Comparison of ENCODE assay signal across 23 cellular contexts in the genomic region with DNA sequence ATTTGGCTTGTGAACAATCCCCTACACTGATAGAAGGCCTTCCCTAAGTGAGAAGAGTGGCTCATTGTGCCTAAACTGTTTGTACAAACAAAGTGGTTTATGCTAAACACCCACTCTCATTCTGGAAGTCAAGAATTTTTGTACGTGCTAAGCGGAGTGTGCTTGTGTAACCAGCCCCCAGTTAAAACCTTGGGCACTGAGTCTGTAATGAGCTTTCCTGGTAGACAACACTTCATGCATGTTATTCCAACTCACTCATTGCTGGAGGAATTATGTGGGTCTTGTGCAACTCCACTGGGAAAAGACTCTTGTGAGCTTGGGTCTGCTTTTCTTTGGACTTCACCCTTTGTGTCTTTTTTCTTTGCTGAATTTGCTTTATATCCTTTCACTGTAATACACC.
"Had no signal": no experiment of that assay in that cellular context is flagged by ENCODE, and none has a peak within 500 bp of the region (broad histone marks: within the 10 kb centered on the region; RNA-seq: fewer than 3 reads in every experiment).

No MANE protein-coding gene starts in this region.

- FAIRE-seq: HepG2, RCC 7860 had no signal

- H3K36me3 ChIP-seq: SJSA1 had no signal

- H3K4me3 ChIP-seq: SJSA1, SK-N-MC had no signal

- DNase-seq: IMR-90, Karpas-422, KG1, MM.1S, NCI-H1092 treated with DMSO at 0.1 percent for 48 hours, NCI-H1436, NCI-H187, NCI-H2029, NCI-H2081 treated with DMSO at 0.1 percent for 48 hours, NCI-H2171, NCI-H226, NCI-H446, NCI-H510A, NCI-H524 treated with DMSO at 0.1 percent for 48 hours, NCI-H69, NCI-H774, Right ventricle myocardium superior, RPMI8226, SIG-M5 had no signal

- H3K9me3 ChIP-seq: SJSA1 had no signal

- H3K27ac ChIP-seq: SJSA1, SK-N-MC had no signal

- ATAC-seq: HepG2 had no signal

- H3K27me3 ChIP-seq: SJSA1 had no signal

- H3K4me1 ChIP-seq: SJSA1 had no signal
